ENCODE assay signal across 2 cellular contexts in genomic region chr16:17194190-17194780, GRCh38.
TF ChIP-seq lines count a peak whose summit lies in the region.

No MANE protein-coding gene starts in this region.

TF ChIP-seq in Ishikawa, 13 proteins besides CTCF, POLR2A, EP300 and RAD21 (continued from another document):
- TF ChIP-seq NFIC (IDR thresholded peaks at IDR 0.05) (no peak), TAF1 (IDR thresholded peaks at IDR 0.05; ENCODE audit: low read depth) (no peak), CREB1 (IDR thresholded peaks at IDR 0.05; ENCODE audit: low read depth) (no peak), TCF12 (IDR thresholded peaks at IDR 0.05; ENCODE audit: low read depth) (no peak)

TF ChIP-seq in H1, 55 proteins besides CTCF, POLR2A, EP300 and RAD21 (continued from another document):
- TF ChIP-seq MAX (IDR thresholded peaks at IDR 0.05) (0 out of 2 replicates have a peak, but pooled peaks have one; percentile 45), CREB1 (IDR thresholded peaks at IDR 0.05) (peak; percentile 34; the same call in 1 of the 2 replicates), SRF (IDR thresholded peaks at IDR 0.05; ENCODE audit: low read depth, low read length) (0 out of 2 replicates have a peak, but pooled peaks have one; percentile 8)
